8 cellular contexts compared by ENCODE assay signal in the genomic region with DNA sequence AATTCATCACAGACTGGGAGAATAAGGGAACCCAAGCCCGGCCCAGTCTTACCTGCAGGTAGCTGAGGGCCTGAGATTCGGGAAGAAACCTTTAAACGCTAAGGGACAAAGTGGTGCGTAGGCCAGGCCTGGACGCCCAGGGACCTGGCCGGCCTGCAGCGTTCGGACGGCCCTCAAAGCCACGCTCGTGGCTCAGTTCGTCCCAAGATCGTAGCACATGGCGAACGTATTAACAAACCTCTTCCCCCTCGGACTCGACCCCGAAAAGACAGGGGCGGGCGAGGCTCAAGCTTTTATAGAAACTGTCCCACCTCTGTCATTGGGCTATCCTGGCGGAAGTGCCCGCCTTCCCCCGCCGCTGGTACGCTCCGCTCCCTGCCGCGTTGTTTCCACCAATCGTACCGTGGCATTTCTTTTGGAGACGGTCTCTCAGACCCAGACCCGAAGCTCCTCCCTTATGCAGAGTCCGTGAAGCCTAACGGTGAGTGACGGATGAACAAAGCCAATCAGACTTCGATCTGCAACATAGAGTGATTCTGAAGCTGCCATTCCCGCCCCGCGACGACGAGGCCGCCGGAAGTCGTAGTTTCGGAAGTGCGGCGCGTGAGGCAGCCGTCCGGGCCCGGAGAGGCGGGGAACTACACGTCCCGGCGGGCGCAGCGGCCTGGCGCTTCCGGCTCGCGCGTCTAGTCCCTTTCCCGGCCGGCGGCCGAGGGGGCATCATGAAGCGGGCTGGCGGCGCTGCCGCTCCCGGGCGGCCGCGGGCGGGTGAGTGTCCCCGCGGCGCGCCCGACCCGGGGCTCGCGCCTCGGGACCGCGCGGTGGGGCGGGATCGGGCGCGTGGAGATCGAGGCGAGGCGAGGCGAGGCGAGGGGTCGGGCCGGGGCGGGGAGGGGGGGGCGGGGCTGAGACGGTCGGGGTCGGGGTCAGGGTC. TPM values are rescaled to one million over a fixed set of nuclear protein-coding genes. Genes with fewer than 3 reads are reported as not detected.
A peak's percentile ranks its signal among the peaks of the same experiment; 100 is the strongest.
DNase-seq lines count a peak whose midpoint lies in the region; ATAC-seq and TF ChIP-seq lines count a peak whose summit lies in the region.

A gene (plus strand): TSS at position 692 of the 934 bp plus-strand sequence. CDS start 8,139 bp downstream, outside the sequence.

- peak; percentile 89 for ATAC-seq in lung (ENCODE audit: insufficient read depth, low FRiP score)

- peak within 1 kb of the TSS; percentile 73 for H3K4me3 ChIP-seq in lung

- peak within 1 kb of the TSS; percentile 81 to 87 for H3K27ac ChIP-seq in lung (ENCODE audit: low read depth in 1 of 2, low read length in 1 of 2)

- TF ChIP-seq CTCF in GM20000 (IDR thresholded peaks at IDR 0.05; ENCODE audit: extremely low read depth, missing control alignments) (no peak), lung (IDR thresholded peaks at IDR 0.05; ENCODE audit: control extremely low read depth, extremely low read depth) (no peak)

- H3K36me3 ChIP-seq in lung (ENCODE audit: control insufficient read depth in 2 of 2, insufficient read depth in 2 of 2, low read length in 2 of 2) = peaks cover 0 to 14% of the 10 kb centered on the region in 2 donors

- H3K4me1 ChIP-seq in lung (ENCODE audit: control insufficient read depth in 2 of 2, insufficient read depth in 2 of 2, low read length in 2 of 2) = peaks cover 0 to 49% of the 10 kb centered on the region in 2 donors

- POLR2A ChIA-PET in activated CD8-positive, alpha-beta memory T cell treated with anti-CD3 and anti-CD28 coated beads for 36 hours (lab: Charles Lee) = interaction anchor here (0.7 to 1.8 kb wide), 21 partner anchors 10 to 430 kb away, joined by 3 to 20 read pairs (median 5); a partner anchor contains a TSS

- 0 to 1% methylated on average over 68 to 102 of the region's 103 CpGs for WGBS in lung, 2 donors

- CTCF ChIA-PET in activated CD8-positive, alpha-beta memory T cell treated with anti-CD3 and anti-CD28 coated beads for 36 hours (lab: Charles Lee) = interaction anchor here (0.5 to 6.8 kb wide), 6 partner anchors 9 to 1005 kb away, joined by 3 to 42 read pairs (median 4); no protein-coding TSS in a partner anchor

- no peaks in the 10 kb centered on the region for H3K9me3 ChIP-seq in lung (ENCODE audit: control insufficient read depth in 2 of 2, insufficient read depth in 1 of 2, low read length in 1 of 2)

- DNase-seq in CMK (ENCODE audit: low read depth) (peak; percentile 99), GM20000 (ENCODE audit: low spot score) (peak; percentile 99), HT-29 (ENCODE audit: low spot score) (peak; percentile 99), NOMO-1 (lab: John Stamatoyannopoulos, UW; ENCODE audit: unreplicated experiment in 2 of 2) (peak; percentile 100), lung (ENCODE audit: low spot score) (peak; percentile 100)
- peak; percentile 96 for DNase-seq in effector CD8-positive, alpha-beta T cell (lab: John Stamatoyannopoulos, UW)
- DNase-seq in stimulated activated CD4-positive, alpha-beta T cell treated with anti-CD3 and anti-CD28 coated beads, TNF-alpha, amount 100 ng/mL, for 4 hours (ENCODE audit: low read depth in 3 of 3) = peak; percentile 89 to 94 (median 93)

- no peaks in the 10 kb centered on the region for H3K27me3 ChIP-seq in lung (ENCODE audit: control insufficient read depth, insufficient read depth)

RNA-seq across cellular contexts. Expression of the gene that starts here (rescaled TPM):
- 166 and 170 TPM in 2 replicates for total RNA-seq in HT-29 (2014; rRNA removed; shearing (Covaris generic))
- 100 to 1,000 TPM; 102 to 109 TPM for total RNA-seq in activated CD8-positive, alpha-beta memory T cell treated with anti-CD3 and anti-CD28 coated beads for 36 hours
- total RNA-seq in lung = 10 to 100 TPM; 33.4 to 74.2 TPM
- polyA plus RNA-seq in lung = 10 to 100 TPM; 44.8 to 51.9 TPM

Comparison
In these comparisons a context has a peak if more than half of its experiments do, and no peak if none do; other contexts are left out.
1. Peak in every context shown above with its lines: DNase-seq, ATAC-seq, H3K4me3 ChIP-seq and H3K27ac ChIP-seq.